ENCODE assay signal across 29 cellular contexts in genomic region chr4:182562350-182562749, GRCh38.
DNase-seq lines count a peak whose midpoint lies in the region; ATAC-seq and TF ChIP-seq lines count a peak whose summit lies in the region.
"Had no signal": no experiment of that assay in that cellular context is flagged by ENCODE, and none has a peak within 500 bp of the region (broad histone marks: within the 10 kb centered on the region; RNA-seq: fewer than 3 reads in every experiment).

No MANE protein-coding gene starts in this region.

- intact Hi-C loops in IMR-90 (cut with micrococcal nuclease), result loop anchor here (5.0 kb wide), 3 partner anchors 80 to 1420 kb away; no protein-coding TSS in a partner anchor

- ATAC-seq in IMR-90 (ENCODE audit: low read depth), result no peak
- ATAC-seq: gastrocnemius medialis, left lobe of liver, T-helper 17 cell, upper lobe of right lung had no signal

- TF ChIP-seq POLR2A in IMR-90 (IDR thresholded peaks at IDR 0.05; ENCODE audit: low read depth, low read length), result no peak

- no peak for TF ChIP-seq CTCF in IMR-90 (conservative IDR thresholded peaks at IDR 0.05; ENCODE audit: low read depth, low read length)
- TF ChIP-seq CTCF in endothelial cell (IDR thresholded peaks at IDR 0.05; ENCODE audit: unreplicated experiment), result no peak

- no peak overlapping the region for H3K27ac ChIP-seq in IMR-90 (ENCODE audit: insufficient read depth, low read length)
- no peak overlapping the region for H3K27ac ChIP-seq in mesendoderm (ENCODE audit: low read depth, low read length)
- H3K27ac ChIP-seq: brain microvascular endothelial cell, dorsolateral prefrontal cortex, gastrocnemius medialis, hepatocyte, right atrium auricular region, upper lobe of right lung had no signal

- H3K27me3 ChIP-seq in IMR-90 (ENCODE audit: control insufficient read depth, insufficient read depth, low read length) (no peaks in the 10 kb centered on the region), mesendoderm (ENCODE audit: insufficient read depth, low read length, poor library complexity) (no peaks in the 10 kb centered on the region)
- H3K27me3 ChIP-seq: brain microvascular endothelial cell, gastrocnemius medialis, hepatocyte, right atrium auricular region, upper lobe of right lung had no signal

- no peak overlapping the region for H3K4me3 ChIP-seq in IMR-90 (ENCODE audit: insufficient read depth, low read depth, low read length)
- no peak overlapping the region for H3K4me3 ChIP-seq in mesendoderm (ENCODE audit: low read length)
- H3K4me3 ChIP-seq: dorsolateral prefrontal cortex, gastrocnemius medialis, HAP-1, hepatocyte, right atrium auricular region, upper lobe of right lung had no signal

- no peaks in the 10 kb centered on the region for H4K20me1 ChIP-seq in IMR-90 (ENCODE audit: insufficient read depth, low read length)

- no peak overlapping the region for H3K4me3 Mint-ChIP-seq in endothelial cell (ENCODE audit: unreplicated experiment)
- H3K4me3 Mint-ChIP-seq: activated CD4-positive, alpha-beta memory T cell treated with anti-CD3 and anti-CD28 coated beads for 36 hours; activated naive CD4-positive, alpha-beta T cell treated with anti-CD3 and anti-CD28 coated beads, Interleukin-2, amount 50 U/mL, for 24 hours; CD4-positive, alpha-beta T cell; memory B cell; T-helper 17 cell had no signal

- H4K5ac ChIP-seq in IMR-90 (ENCODE audit: low read depth, low read length), result no peak overlapping the region
- no peak overlapping the region for H4K5ac ChIP-seq in mesendoderm (ENCODE audit: low read length)

- dilution Hi-C loops in IMR-90 (cut with HindIII; ENCODE audit: low sequenced_read_pairs, unreplicated experiment), result no loop called here

- H2BK5ac ChIP-seq in IMR-90 (ENCODE audit: low read depth, low read length, poor library complexity, severe bottlenecking) (no peak overlapping the region), mesendoderm (ENCODE audit: low read length) (no peak overlapping the region)

- H2BK20ac ChIP-seq in IMR-90 (ENCODE audit: low read depth, low read length), result 0 out of 2 replicates have a peak overlapping the region, but pooled peaks have one; percentile 58

- TF ChIP-seq RAD21 in IMR-90 (IDR thresholded peaks at IDR 0.05; ENCODE audit: low read length), result no peak

- H3K56ac ChIP-seq in IMR-90 (ENCODE audit: extremely low read depth, insufficient read depth, low read length) (no peak overlapping the region), mesendoderm (ENCODE audit: low read length) (peak overlapping the region; percentile 27)

- no TSS peak for BruUV-seq in IMR-90 (replicated peaks; lab: Mats Ljungman, UMichigan)

- no peaks in the 10 kb centered on the region for H3K36me3 Mint-ChIP-seq in endothelial cell (ENCODE audit: low read depth, unreplicated experiment)
- H3K36me3 Mint-ChIP-seq: activated CD4-positive, alpha-beta memory T cell treated with anti-CD3 and anti-CD28 coated beads for 36 hours; activated naive CD4-positive, alpha-beta T cell treated with anti-CD3 and anti-CD28 coated beads, Interleukin-2, amount 50 U/mL, for 24 hours; memory B cell had no signal

- H4K8ac ChIP-seq in IMR-90 (ENCODE audit: low read depth in 2 of 2, low read length in 2 of 2) (0 out of 4 replicates have a peak overlapping the region, but pooled peaks of 1 of the 2 experiments have one; percentile 43), mesendoderm (ENCODE audit: low read depth, low read length) (no peak overlapping the region)

- CTCF ChIA-PET in IMR-90 (lab: Yijun Ruan, JAX), result no interaction called here

- H3K9me1 ChIP-seq in IMR-90 (ENCODE audit: insufficient read depth, low read length), result peaks cover 11% of the 10 kb centered on the region; the same call in 1 of the 2 replicates

- peaks cover 4% of the 10 kb centered on the region for H3K27me3 Mint-ChIP-seq in endothelial cell (ENCODE audit: unreplicated experiment)

- no peak overlapping the region for H3K23ac ChIP-seq in IMR-90 (ENCODE audit: low read depth, low read length)
- no peak overlapping the region for H3K23ac ChIP-seq in mesendoderm (ENCODE audit: low read length)

- POLR2A ChIA-PET in IMR-90 (lab: Charles Lee; ENCODE audit: unreplicated experiment), result no interaction called here

- H3K79me2 ChIP-seq in mesendoderm (ENCODE audit: control insufficient read depth, insufficient read depth, low read length), result peaks cover 1% of the 10 kb centered on the region
- H3K79me2 ChIP-seq: hepatocyte had no signal

- no peak overlapping the region for H2AFZ ChIP-seq in IMR-90 (replicated peaks; ENCODE audit: low read length, poor library complexity)
- H2AFZ ChIP-seq: hepatocyte had no signal

- DNase-seq in Daoy (ENCODE audit: low read depth) (peak; percentile 31), IMR-90 (no peak), endothelial cell (ENCODE audit: low spot score) (no peak), mesendoderm (no peak), SHP77 (lab: John Stamatoyannopoulos, UW) (no peak), NCI-H1105 treated with DMSO at 0.1 percent for 48 hours (lab: John Stamatoyannopoulos, UW) (no peak), inferior parietal cortex (ENCODE audit: extremely low spot score) (no peak), G401 (ENCODE audit: low spot score) (no peak)
- DNase-seq: activated CD4-positive, alpha-beta memory T cell treated with anti-CD3 and anti-CD28 coated beads for 36 hours; activated CD4-positive, CD25-positive, alpha-beta regulatory T cell treated with anti-CD3 and anti-CD28 coated beads, Interleukin-2, amount 50 U/mL, for 72 hours; activated CD8-positive, alpha-beta memory T cell treated with anti-CD3 and anti-CD28 coated beads, Interleukin-2, amount 50 U/mL, for 48 hours; amniotic stem cell; brain microvascular endothelial cell; CD4-positive, alpha-beta T cell; DND-41; dorsolateral prefrontal cortex; gastrocnemius medialis; NCI-H1694; small intestine; stimulated activated naive CD4-positive, alpha-beta T cell; T-helper 17 cell; upper lobe of right lung had no signal

- H2BK120ac ChIP-seq in IMR-90 (ENCODE audit: low read depth, low read length) (no peak overlapping the region; the same call in 1 of the 2 replicates), mesendoderm (ENCODE audit: low read depth, low read length) (no peak overlapping the region)

- H3K4me1 ChIP-seq in IMR-90 (ENCODE audit: control insufficient read depth, insufficient read depth, low read length) (peaks cover 10% of the 10 kb centered on the region), mesendoderm (ENCODE audit: control insufficient read depth, low read depth, low read length) (peaks cover 12% of the 10 kb centered on the region)
- H3K4me1 ChIP-seq: gastrocnemius medialis, right atrium auricular region, upper lobe of right lung had no signal

- peak overlapping the region; percentile 19 for H3K27ac Mint-ChIP-seq in endothelial cell (ENCODE audit: unreplicated experiment)
- H3K27ac Mint-ChIP-seq: activated CD4-positive, alpha-beta memory T cell treated with anti-CD3 and anti-CD28 coated beads for 36 hours; activated naive CD4-positive, alpha-beta T cell treated with anti-CD3 and anti-CD28 coated beads, Interleukin-2, amount 50 U/mL, for 24 hours; activated T-helper 2 cell treated with anti-CD3 and anti-CD28 coated beads, Interferon-gamma antibody, Interleukin-2, Interleukin-4, amounts not matched to agents 10 μg/mL and 5 μg/mL and 100 μg/mL, durations not matched to agents 14 hours and 24 hours and 36 hours; CD4-positive, alpha-beta T cell; memory B cell; T-helper 17 cell had no signal

- H3K9ac ChIP-seq in IMR-90 (ENCODE audit: low read depth, low read length), result no peak overlapping the region
- H3K9ac ChIP-seq in mesendoderm (ENCODE audit: low read length), result no peak overlapping the region

- H2BK15ac ChIP-seq in IMR-90 (ENCODE audit: low read depth, low read length) (0 out of 3 replicates have a peak overlapping the region, but pooled peaks have one; percentile 59), mesendoderm (replicated peaks; ENCODE audit: low read depth) (no peak overlapping the region)

- H3K4me1 Mint-ChIP-seq in endothelial cell (ENCODE audit: unreplicated experiment), result peaks cover 29% of the 10 kb centered on the region
- H3K4me1 Mint-ChIP-seq: activated naive CD4-positive, alpha-beta T cell treated with anti-CD3 and anti-CD28 coated beads, Interleukin-2, amount 50 U/mL, for 24 hours; memory B cell; T-helper 17 cell had no signal

- no peaks in the 10 kb centered on the region for H3K9me3 ChIP-seq in IMR-90 (ENCODE audit: control insufficient read depth, insufficient read depth, low read length)
- H3K9me3 ChIP-seq: gastrocnemius medialis, HAP-1, right atrium auricular region, upper lobe of right lung had no signal

- H3K36me3 ChIP-seq in IMR-90 (ENCODE audit: control insufficient read depth, insufficient read depth, low read length) (no peaks in the 10 kb centered on the region), mesendoderm (ENCODE audit: control insufficient read depth, insufficient read depth, low read length) (no peaks in the 10 kb centered on the region)
- H3K36me3 ChIP-seq: brain microvascular endothelial cell, gastrocnemius medialis, HAP-1, right atrium auricular region, upper lobe of right lung had no signal

- in situ Hi-C loops in IMR-90 (cut with MboI; ENCODE audit: low sequenced_read_pairs), result no loop called here
- in situ Hi-C loops in G401 (cut with HindIII; ENCODE audit: low sequenced_read_pairs), result no loop called here

- no peaks in the 10 kb centered on the region for H3K9me3 Mint-ChIP-seq in endothelial cell (ENCODE audit: unreplicated experiment)
- H3K9me3 Mint-ChIP-seq: activated CD4-positive, alpha-beta memory T cell treated with anti-CD3 and anti-CD28 coated beads for 36 hours; activated naive CD4-positive, alpha-beta T cell treated with anti-CD3 and anti-CD28 coated beads, Interleukin-2, amount 50 U/mL, for 24 hours; activated T-helper 2 cell treated with anti-CD3 and anti-CD28 coated beads, Interferon-gamma antibody, Interleukin-2, Interleukin-4, amounts not matched to agents 10 μg/mL and 5 μg/mL and 100 μg/mL, durations not matched to agents 14 hours and 24 hours and 36 hours; CD4-positive, alpha-beta T cell; memory B cell had no signal

- no peak overlapping the region for H3K14ac ChIP-seq in IMR-90 (replicated peaks; ENCODE audit: low read depth, low read length)

- no CpG with 5 or more reads among the region's 3 CpGs for WGBS in IMR-90 (ENCODE audit: extremely low coverage in 2 of 2, insufficient read length in 1 of 2), 2 experiments
- WGBS in mesendoderm (ENCODE audit: extremely low coverage, insufficient coverage, low lambda C conversion rate), result no CpG with 5 or more reads among the region's 3 CpGs

- H2AK9ac ChIP-seq in IMR-90 (replicated peaks; ENCODE audit: low read depth, low read length, poor library complexity), result no peak overlapping the region

- no peak overlapping the region; the same call in 1 of the 2 replicates for H4K91ac ChIP-seq in IMR-90 (ENCODE audit: insufficient read depth, low read depth, low read length)

- H3K4ac ChIP-seq in IMR-90 (ENCODE audit: low read depth, low read length) (0 out of 2 replicates have a peak overlapping the region, but pooled peaks have one; percentile 12), mesendoderm (ENCODE audit: low read depth, low read length) (no peak overlapping the region)

- H3K18ac ChIP-seq in IMR-90 (ENCODE audit: low read depth, low read length), result no peak overlapping the region
- no peak overlapping the region for H3K18ac ChIP-seq in mesendoderm (ENCODE audit: low read length)

- no peak overlapping the region for H3K4me2 ChIP-seq in IMR-90 (ENCODE audit: low read depth, low read length)
- no peak overlapping the region for H3K4me2 ChIP-seq in mesendoderm (ENCODE audit: low read length)
- H3K4me2 ChIP-seq: hepatocyte had no signal

- H2AK5ac ChIP-seq in IMR-90 (ENCODE audit: low read depth, low read length), result peak overlapping the region; percentile 73; the same call in 1 of the 2 replicates
- peak overlapping the region; percentile 43 for H2AK5ac ChIP-seq in mesendoderm (ENCODE audit: low read length)

- peaks cover 13 to 23% of the 10 kb centered on the region in 2 experiments; a peak in 3 of 4 replicates for H3K79me1 ChIP-seq in IMR-90 (ENCODE audit: low read depth in 1 of 2, low read length in 2 of 2)
- H3K79me1 ChIP-seq in mesendoderm (ENCODE audit: low read length), result peaks cover 6% of the 10 kb centered on the region
